1 cellular context compared by ENCODE assay signal in genomic region chr17:13609953-13610352, GRCh38.
TF ChIP-seq lines count a peak whose summit lies in the region.

No MANE protein-coding gene starts in this region.

TF ChIP-seq in GM23338, 12 proteins besides CTCF, POLR2A, EP300 and RAD21 (continued from another document):
- no peak for TF ChIP-seq ZNF462 (CRISPR knock-in tag; IDR thresholded peaks at IDR 0.05)
- no peak for TF ChIP-seq EZH2phosphoT487 (IDR thresholded peaks at IDR 0.05; ENCODE audit: unreplicated experiment)
- TF ChIP-seq POLR2AphosphoS5 (IDR thresholded peaks at IDR 0.05; ENCODE audit: low read depth): no peak
- TF ChIP-seq JUNB (IDR thresholded peaks at IDR 0.05; ENCODE audit: unreplicated experiment): no peak
